ENCODE assay signal across 1 cellular context in genomic region chr2:102061962-102062795, GRCh38.
TF ChIP-seq lines count a peak whose summit lies in the region.

No MANE protein-coding gene starts in this region.

TF ChIP-seq in GM12878, 131 proteins besides CTCF, POLR2A, EP300 and RAD21 (continued from another document):
- TF ChIP-seq, protein P1, sequence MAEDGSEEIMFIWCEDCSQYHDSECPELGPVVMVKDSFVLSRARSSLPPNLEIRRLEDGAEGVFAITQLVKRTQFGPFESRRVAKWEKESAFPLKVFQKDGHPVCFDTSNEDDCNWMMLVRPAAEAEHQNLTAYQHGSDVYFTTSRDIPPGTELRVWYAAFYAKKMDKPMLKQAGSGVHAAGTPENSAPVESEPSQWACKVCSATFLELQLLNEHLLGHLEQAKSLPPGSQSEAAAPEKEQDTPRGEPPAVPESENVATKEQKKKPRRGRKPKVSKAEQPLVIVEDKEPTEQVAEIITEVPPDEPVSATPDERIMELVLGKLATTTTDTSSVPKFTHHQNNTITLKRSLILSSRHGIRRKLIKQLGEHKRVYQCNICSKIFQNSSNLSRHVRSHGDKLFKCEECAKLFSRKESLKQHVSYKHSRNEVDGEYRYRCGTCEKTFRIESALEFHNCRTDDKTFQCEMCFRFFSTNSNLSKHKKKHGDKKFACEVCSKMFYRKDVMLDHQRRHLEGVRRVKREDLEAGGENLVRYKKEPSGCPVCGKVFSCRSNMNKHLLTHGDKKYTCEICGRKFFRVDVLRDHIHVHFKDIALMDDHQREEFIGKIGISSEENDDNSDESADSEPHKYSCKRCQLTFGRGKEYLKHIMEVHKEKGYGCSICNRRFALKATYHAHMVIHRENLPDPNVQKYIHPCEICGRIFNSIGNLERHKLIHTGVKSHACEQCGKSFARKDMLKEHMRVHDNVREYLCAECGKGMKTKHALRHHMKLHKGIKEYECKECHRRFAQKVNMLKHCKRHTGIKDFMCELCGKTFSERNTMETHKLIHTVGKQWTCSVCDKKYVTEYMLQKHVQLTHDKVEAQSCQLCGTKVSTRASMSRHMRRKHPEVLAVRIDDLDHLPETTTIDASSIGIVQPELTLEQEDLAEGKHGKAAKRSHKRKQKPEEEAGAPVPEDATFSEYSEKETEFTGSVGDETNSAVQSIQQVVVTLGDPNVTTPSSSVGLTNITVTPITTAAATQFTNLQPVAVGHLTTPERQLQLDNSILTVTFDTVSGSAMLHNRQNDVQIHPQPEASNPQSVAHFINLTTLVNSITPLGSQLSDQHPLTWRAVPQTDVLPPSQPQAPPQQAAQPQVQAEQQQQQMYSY (CRISPR knock-in tag; IDR thresholded peaks at IDR 0.05): no peak
- TF ChIP-seq TARDBP (IDR thresholded peaks at IDR 0.05; ENCODE audit: borderline replicate concordance) (no peak), RBBP5 (conservative IDR thresholded peaks at IDR 0.05) (no peak), GATAD2B (conservative IDR thresholded peaks at IDR 0.05; ENCODE audit: low read depth) (no peak), ATF7 (IDR thresholded peaks at IDR 0.05; ENCODE audit: low read depth) (no peak), SIX5 (IDR thresholded peaks at IDR 0.05; ENCODE audit: low read depth, low read length, severe bottlenecking) (no peak), NBN (IDR thresholded peaks at IDR 0.05) (no peak), NR2C1 (IDR thresholded peaks at IDR 0.05) (peak; percentile 41; the same call in 1 of the 2 replicates), CEBPZ (IDR thresholded peaks at IDR 0.05; ENCODE audit: low read depth, low read length) (no peak), ASH2L (IDR thresholded peaks at IDR 0.05; ENCODE audit: borderline replicate concordance, low read depth) (no peak), KDM1A (IDR thresholded peaks at IDR 0.05; ENCODE audit: borderline replicate concordance) (no peak), NFXL1 (IDR thresholded peaks at IDR 0.05; ENCODE audit: borderline replicate concordance) (no peak), SMARCA5 (IDR thresholded peaks at IDR 0.05) (peak; percentile 30; the same call in 1 of the 2 replicates), NKRF (conservative IDR thresholded peaks at IDR 0.05) (no peak), BMI1 (IDR thresholded peaks at IDR 0.05; ENCODE audit: borderline replicate concordance) (no peak), SPI1 (IDR thresholded peaks at IDR 0.05; ENCODE audit: borderline replicate concordance, insufficient read depth, low read depth, low read length) (no peak), MAX (IDR thresholded peaks at IDR 0.05; ENCODE audit: low read depth, low read length) (no peak), CREM (IDR thresholded peaks at IDR 0.05; ENCODE audit: low read depth) (no peak), IRF4 (IDR thresholded peaks at IDR 0.05; ENCODE audit: low read depth, low read length) (no peak), CHD2 (IDR thresholded peaks at IDR 0.05; ENCODE audit: borderline replicate concordance, low read depth, low read length) (no peak), CHD4 (IDR thresholded peaks at IDR 0.05) (no peak), HDAC6 (IDR thresholded peaks at IDR 0.05; ENCODE audit: unreplicated experiment) (no peak), LARP7 (IDR thresholded peaks at IDR 0.05) (no peak), POLR2AphosphoS2 (IDR thresholded peaks at IDR 0.05; ENCODE audit: low read depth, low read length) (no peak)
- TF ChIP-seq, protein P2, sequence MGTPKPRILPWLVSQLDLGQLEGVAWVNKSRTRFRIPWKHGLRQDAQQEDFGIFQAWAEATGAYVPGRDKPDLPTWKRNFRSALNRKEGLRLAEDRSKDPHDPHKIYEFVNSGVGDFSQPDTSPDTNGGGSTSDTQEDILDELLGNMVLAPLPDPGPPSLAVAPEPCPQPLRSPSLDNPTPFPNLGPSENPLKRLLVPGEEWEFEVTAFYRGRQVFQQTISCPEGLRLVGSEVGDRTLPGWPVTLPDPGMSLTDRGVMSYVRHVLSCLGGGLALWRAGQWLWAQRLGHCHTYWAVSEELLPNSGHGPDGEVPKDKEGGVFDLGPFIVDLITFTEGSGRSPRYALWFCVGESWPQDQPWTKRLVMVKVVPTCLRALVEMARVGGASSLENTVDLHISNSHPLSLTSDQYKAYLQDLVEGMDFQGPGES (IDR thresholded peaks at IDR 0.05): no peak
- TF ChIP-seq, protein P3, sequence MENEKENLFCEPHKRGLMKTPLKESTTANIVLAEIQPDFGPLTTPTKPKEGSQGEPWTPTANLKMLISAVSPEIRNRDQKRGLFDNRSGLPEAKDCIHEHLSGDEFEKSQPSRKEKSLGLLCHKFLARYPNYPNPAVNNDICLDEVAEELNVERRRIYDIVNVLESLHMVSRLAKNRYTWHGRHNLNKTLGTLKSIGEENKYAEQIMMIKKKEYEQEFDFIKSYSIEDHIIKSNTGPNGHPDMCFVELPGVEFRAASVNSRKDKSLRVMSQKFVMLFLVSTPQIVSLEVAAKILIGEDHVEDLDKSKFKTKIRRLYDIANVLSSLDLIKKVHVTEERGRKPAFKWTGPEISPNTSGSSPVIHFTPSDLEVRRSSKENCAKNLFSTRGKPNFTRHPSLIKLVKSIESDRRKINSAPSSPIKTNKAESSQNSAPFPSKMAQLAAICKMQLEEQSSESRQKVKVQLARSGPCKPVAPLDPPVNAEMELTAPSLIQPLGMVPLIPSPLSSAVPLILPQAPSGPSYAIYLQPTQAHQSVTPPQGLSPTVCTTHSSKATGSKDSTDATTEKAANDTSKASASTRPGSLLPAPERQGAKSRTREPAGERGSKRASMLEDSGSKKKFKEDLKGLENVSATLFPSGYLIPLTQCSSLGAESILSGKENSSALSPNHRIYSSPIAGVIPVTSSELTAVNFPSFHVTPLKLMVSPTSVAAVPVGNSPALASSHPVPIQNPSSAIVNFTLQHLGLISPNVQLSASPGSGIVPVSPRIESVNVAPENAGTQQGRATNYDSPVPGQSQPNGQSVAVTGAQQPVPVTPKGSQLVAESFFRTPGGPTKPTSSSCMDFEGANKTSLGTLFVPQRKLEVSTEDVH (IDR thresholded peaks at IDR 0.05; ENCODE audit: low read depth, partially characterized antibody): no peak
